Comparison of ENCODE assay signal across 7 cellular contexts in the genomic region with DNA sequence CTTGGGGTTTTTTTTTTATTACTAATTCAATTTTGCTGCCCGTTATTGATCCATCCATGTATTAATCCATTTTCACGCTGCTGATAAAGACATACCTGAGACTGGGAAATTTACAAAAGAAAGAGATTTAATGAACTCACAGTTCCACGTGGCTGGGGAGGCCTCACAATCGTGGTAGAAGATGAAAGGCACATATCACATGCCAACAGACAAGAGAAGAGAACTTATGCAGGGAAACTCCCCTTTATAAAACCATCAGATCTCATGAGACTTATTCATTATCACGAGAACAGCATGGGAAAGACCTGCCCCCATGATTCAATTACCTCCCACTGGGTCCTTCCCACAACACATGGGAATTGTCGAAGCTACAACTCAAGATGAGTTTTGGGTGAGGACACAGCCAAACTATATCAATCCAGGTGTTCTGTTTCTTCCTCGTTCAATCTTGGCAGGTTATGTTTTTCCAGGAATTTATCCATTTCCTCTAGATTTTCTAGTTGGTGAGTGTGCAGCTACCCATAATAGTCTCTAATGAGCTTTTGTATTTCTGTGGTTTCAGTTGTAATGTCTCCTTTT. TPM values are rescaled to one million over a fixed set of nuclear protein-coding genes. Genes with fewer than 3 reads are reported as not detected.
DNase-seq lines count a peak whose midpoint lies in the region; ATAC-seq, FAIRE-seq and TF ChIP-seq lines count a peak whose summit lies in the region.
"Not testable (repeated sequence)": the region's sequence is repeated elsewhere in the genome, so short reads cannot be mapped to it uniquely, and the experiment has no call there.

No MANE protein-coding gene starts in this region.

- H3K27me3 Mint-ChIP-seq in CD4-positive, CD25-positive, alpha-beta regulatory T cell; T-helper 2 cell treated with Interferon-gamma antibody and Interleukin-4, amounts not matched to agents 5 μg/mL and 100 μg/mL, for 36 hours (ENCODE audit: low read depth); activated naive CD4-positive, alpha-beta T cell treated with anti-CD3 and anti-CD28 coated beads, Interleukin-2, amount 50 U/mL, for 24 hours; MCF 10A (ENCODE audit: insufficient read depth, unreplicated experiment); stimulated activated memory B cell treated with anti-CD40 and anti-IgM and Interleukin-4, amounts not matched to agents 10 μg/mL and 1 μg/mL and 100 μg/mL, for 72 hours: not testable (repeated sequence)

- not testable (repeated sequence) for H3K27me3 ChIP-seq in CD4-positive, CD25-positive, alpha-beta regulatory T cell (ENCODE audit: control insufficient read depth, insufficient read depth, low read length); MM.1S (replicated peaks; ENCODE audit: insufficient read depth, low read length)

- H4K20me1 ChIP-seq in MM.1S (ENCODE audit: insufficient read depth, low read length), result not testable (repeated sequence)

- H3K4me3 ChIP-seq in CD4-positive, CD25-positive, alpha-beta regulatory T cell (ENCODE audit: low read depth, low read length); MM.1S (ENCODE audit: low read length): not testable (repeated sequence)

- not testable (repeated sequence) for FAIRE-seq in GM12891 (lab: Jason Lieb, UNC)

- not testable (repeated sequence) for H3K9me3 ChIP-seq in CD4-positive, CD25-positive, alpha-beta regulatory T cell (ENCODE audit: control insufficient read depth in 2 of 2, low read length in 2 of 2); MM.1S (replicated peaks; ENCODE audit: insufficient read depth, low read length)

- H3K36me3 ChIP-seq in CD4-positive, CD25-positive, alpha-beta regulatory T cell (ENCODE audit: control insufficient read depth, insufficient read depth, low read length); MM.1S (replicated peaks; ENCODE audit: insufficient read depth, low read length): not testable (repeated sequence)

- CTCF ChIA-PET in MCF 10A (lab: Yijun Ruan, JAX), result interaction anchor here (0.6 kb wide), 1 partner anchor 9 kb away, joined by 3 read pairs; no protein-coding TSS in a partner anchor

- not testable (repeated sequence) for H3K9me2 ChIP-seq in MM.1S (replicated peaks; ENCODE audit: insufficient read depth, low read length)

- H3K9me3 Mint-ChIP-seq in CD4-positive, CD25-positive, alpha-beta regulatory T cell; MCF 10A (ENCODE audit: unreplicated experiment); stimulated activated memory B cell treated with anti-CD40 and anti-IgM and Interleukin-4, amounts not matched to agents 10 μg/mL and 1 μg/mL and 100 μg/mL, for 72 hours: not testable (repeated sequence)
- peaks cover 34% of the 10 kb centered on the region for H3K9me3 Mint-ChIP-seq in T-helper 2 cell treated with Interferon-gamma antibody and Interleukin-4, amounts not matched to agents 5 μg/mL and 100 μg/mL, for 36 hours
- H3K9me3 Mint-ChIP-seq in activated naive CD4-positive, alpha-beta T cell treated with anti-CD3 and anti-CD28 coated beads, Interleukin-2, amount 50 U/mL, for 24 hours, result peaks cover 11% of the 10 kb centered on the region

- TF ChIP-seq CTCF in MM.1S (IDR thresholded peaks at IDR 0.05; ENCODE audit: low read length); MCF 10A (IDR thresholded peaks at IDR 0.05; ENCODE audit: unreplicated experiment): not testable (repeated sequence)

- not testable (repeated sequence) for H3K36me3 Mint-ChIP-seq in CD4-positive, CD25-positive, alpha-beta regulatory T cell; MCF 10A (ENCODE audit: insufficient read depth, unreplicated experiment)
- H3K36me3 Mint-ChIP-seq in T-helper 2 cell treated with Interferon-gamma antibody and Interleukin-4, amounts not matched to agents 5 μg/mL and 100 μg/mL, for 36 hours (ENCODE audit: low read depth), result peaks cover 25% of the 10 kb centered on the region
- peaks cover 14% of the 10 kb centered on the region for H3K36me3 Mint-ChIP-seq in activated naive CD4-positive, alpha-beta T cell treated with anti-CD3 and anti-CD28 coated beads, Interleukin-2, amount 50 U/mL, for 24 hours
- H3K36me3 Mint-ChIP-seq in stimulated activated memory B cell treated with anti-CD40 and anti-IgM and Interleukin-4, amounts not matched to agents 10 μg/mL and 1 μg/mL and 100 μg/mL, for 72 hours, result peaks cover 23% of the 10 kb centered on the region

- not testable (repeated sequence) for ATAC-seq in CD4-positive, CD25-positive, alpha-beta regulatory T cell (ENCODE audit: low read depth in 2 of 2); stimulated activated memory B cell treated with anti-CD40 and anti-IgM and Interleukin-4, amounts not matched to agents 10 μg/mL and 1 μg/mL and 100 μg/mL, for 72 hours

- H3F3A ChIP-seq in MM.1S (ENCODE audit: insufficient read depth, low read length), result peaks cover 35% of the 10 kb centered on the region

- TF ChIP-seq POLR2A in GM12891 (IDR thresholded peaks at IDR 0.05; ENCODE audit: low read depth, low read length), result not testable (repeated sequence)

- H3K27ac ChIP-seq in CD4-positive, CD25-positive, alpha-beta regulatory T cell (ENCODE audit: insufficient read depth, low read length, poor library complexity, severe bottlenecking); MM.1S (ENCODE audit: low read length): not testable (repeated sequence)

- not testable (repeated sequence) for BruUV-seq in MCF 10A (replicated peaks; lab: Mats Ljungman, UMichigan)

- H3K4me3 Mint-ChIP-seq in CD4-positive, CD25-positive, alpha-beta regulatory T cell; T-helper 2 cell treated with Interferon-gamma antibody and Interleukin-4, amounts not matched to agents 5 μg/mL and 100 μg/mL, for 36 hours; activated naive CD4-positive, alpha-beta T cell treated with anti-CD3 and anti-CD28 coated beads, Interleukin-2, amount 50 U/mL, for 24 hours; MCF 10A (ENCODE audit: unreplicated experiment); stimulated activated memory B cell treated with anti-CD40 and anti-IgM and Interleukin-4, amounts not matched to agents 10 μg/mL and 1 μg/mL and 100 μg/mL, for 72 hours: not testable (repeated sequence)

- peaks cover 23 to 66% (median 42%) of the 10 kb centered on the region in 4 donors for H3K4me1 Mint-ChIP-seq in CD4-positive, CD25-positive, alpha-beta regulatory T cell
- H3K4me1 Mint-ChIP-seq in T-helper 2 cell treated with Interferon-gamma antibody and Interleukin-4, amounts not matched to agents 5 μg/mL and 100 μg/mL, for 36 hours (ENCODE audit: low read depth), result peaks cover 67% of the 10 kb centered on the region
- H3K4me1 Mint-ChIP-seq in activated naive CD4-positive, alpha-beta T cell treated with anti-CD3 and anti-CD28 coated beads, Interleukin-2, amount 50 U/mL, for 24 hours, result peaks cover 87% of the 10 kb centered on the region
- peaks cover 23% of the 10 kb centered on the region for H3K4me1 Mint-ChIP-seq in MCF 10A (ENCODE audit: insufficient read depth, unreplicated experiment)
- peaks cover 71% of the 10 kb centered on the region for H3K4me1 Mint-ChIP-seq in stimulated activated memory B cell treated with anti-CD40 and anti-IgM and Interleukin-4, amounts not matched to agents 10 μg/mL and 1 μg/mL and 100 μg/mL, for 72 hours

- H2AFZ ChIP-seq in MM.1S (ENCODE audit: low read length), result not testable (repeated sequence)

- not testable (repeated sequence) for DNase-seq in CD4-positive, CD25-positive, alpha-beta regulatory T cell; GM12891 (ENCODE audit: insufficient read length, low spot score); MM.1S; T-helper 2 cell treated with Interferon-gamma antibody and Interleukin-4, amounts not matched to agents 5 μg/mL and 100 μg/mL, for 36 hours (ENCODE audit: low spot score); MCF 10A (ENCODE audit: unreplicated experiment)

- H3K4me1 ChIP-seq in CD4-positive, CD25-positive, alpha-beta regulatory T cell (ENCODE audit: control insufficient read depth, insufficient read depth, low read length, poor library complexity, severe bottlenecking), result peaks cover 25% of the 10 kb centered on the region
- peaks cover 66% of the 10 kb centered on the region for H3K4me1 ChIP-seq in MM.1S (ENCODE audit: low read length)

- intact Hi-C loops in MCF 10A (cut with micrococcal nuclease), result not testable (repeated sequence)

- H3K9ac ChIP-seq in MM.1S (ENCODE audit: low read length), result not testable (repeated sequence)

- peak overlapping the region; percentile 7; the same call in 1 of the 2 replicates for H3K4me2 ChIP-seq in MM.1S (ENCODE audit: low read depth, low read length)

- H3K27ac Mint-ChIP-seq in CD4-positive, CD25-positive, alpha-beta regulatory T cell, result peak overlapping the region; percentile 27 to 60 (median 39)
- H3K27ac Mint-ChIP-seq in T-helper 2 cell treated with Interferon-gamma antibody and Interleukin-4, amounts not matched to agents 5 μg/mL and 100 μg/mL, for 36 hours, result peak overlapping the region; percentile 52
- peak overlapping the region; percentile 92 for H3K27ac Mint-ChIP-seq in activated naive CD4-positive, alpha-beta T cell treated with anti-CD3 and anti-CD28 coated beads, Interleukin-2, amount 50 U/mL, for 24 hours
- peak overlapping the region; percentile 5 for H3K27ac Mint-ChIP-seq in MCF 10A (ENCODE audit: low read depth, unreplicated experiment)
- peak overlapping the region; percentile 70 for H3K27ac Mint-ChIP-seq in stimulated activated memory B cell treated with anti-CD40 and anti-IgM and Interleukin-4, amounts not matched to agents 10 μg/mL and 1 μg/mL and 100 μg/mL, for 72 hours

- H3K79me2 ChIP-seq in MM.1S (ENCODE audit: low read length), result not testable (repeated sequence)

- POLR2A ChIA-PET in MCF 10A (lab: Yijun Ruan, JAX), result interaction anchor here (0.6 to 3.3 kb wide), 2 partner anchors 18 to 93 kb away, joined by 5 to 22 read pairs; a partner anchor contains a TSS

TF ChIP-seq in GM12891, 5 proteins besides CTCF, POLR2A, EP300 and RAD21:
- TF ChIP-seq TAF1 (IDR thresholded peaks at IDR 0.05; ENCODE audit: low read depth, low read length), result 0 out of 2 replicates have a peak, but pooled peaks have one; percentile 16
TF ChIP-seq in GM12891: peak in this region for 1; not testable (repeated sequence) for 4.

RNA-seq across cellular contexts. Expression of a gene that starts 18.0 kb away (rescaled TPM):
- total RNA-seq in CD4-positive, CD25-positive, alpha-beta regulatory T cell, result 99.0 TPM
- 10 to 100 TPM; 39.4 to 49.1 (median 45.1) TPM for polyA plus RNA-seq in CD4-positive, CD25-positive, alpha-beta regulatory T cell
- polyA plus RNA-seq in GM12891 (2012; ENCODE audit: low read depth, missing spikeins), result 24.4 TPM
- 28.5 and 33.0 TPM in 2 replicates for total RNA-seq in MCF 10A (2022)

RNA-seq across cellular contexts. Expression of a gene that starts 24.3 kb away (rescaled TPM):
- 0.25 TPM for total RNA-seq in CD4-positive, CD25-positive, alpha-beta regulatory T cell
- polyA plus RNA-seq in CD4-positive, CD25-positive, alpha-beta regulatory T cell, result not detected
- 4.7 TPM for polyA plus RNA-seq in GM12891 (2012; ENCODE audit: low read depth, missing spikeins)
- total RNA-seq in MCF 10A (2022), result 0.16 and 0.37 TPM in 2 replicates

Comparison
In these comparisons a context has a peak if more than half of its experiments do, and no peak if none do; other contexts are left out.
1. H3K27ac Mint-ChIP-seq: peak in every context shown above with its lines; median percentile 92 in activated naive CD4-positive, alpha-beta T cell treated with anti-CD3 and anti-CD28 coated beads, Interleukin-2, amount 50 U/mL, for 24 hours; 70 in stimulated activated memory B cell treated with anti-CD40 and anti-IgM and Interleukin-4, amounts not matched to agents 10 μg/mL and 1 μg/mL and 100 μg/mL, for 72 hours; 52 in T-helper 2 cell treated with Interferon-gamma antibody and Interleukin-4, amounts not matched to agents 5 μg/mL and 100 μg/mL, for 36 hours; 39 in CD4-positive, CD25-positive, alpha-beta regulatory T cell; 5 in MCF 10A.